In the genomic region with DNA sequence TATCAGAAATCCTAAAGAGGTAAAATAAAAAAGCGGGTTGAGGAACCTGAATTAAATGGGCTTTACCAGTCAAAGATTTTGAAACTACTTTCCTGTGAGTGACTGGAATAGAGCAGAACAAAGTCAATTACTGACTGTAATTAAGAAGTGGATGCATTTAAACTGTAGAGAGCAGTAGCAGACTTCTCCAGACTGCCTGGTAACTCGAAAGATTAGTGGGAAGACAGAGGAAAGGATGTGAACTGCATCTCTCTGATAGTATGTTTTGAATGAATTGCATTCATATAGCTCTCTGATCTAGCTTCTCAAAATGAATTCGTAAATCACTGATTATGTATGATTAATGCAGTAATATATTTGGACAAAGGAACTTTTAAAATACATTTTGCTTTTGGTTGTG, we compare ENCODE assay signal across 13 cellular contexts.
DNase-seq lines count a peak whose midpoint lies in the region; ATAC-seq, FAIRE-seq and TF ChIP-seq lines count a peak whose summit lies in the region.
"Had no signal": no experiment of that assay in that cellular context is flagged by ENCODE, and none has a peak within 500 bp of the region (broad histone marks: within the 10 kb centered on the region; RNA-seq: fewer than 3 reads in every experiment).

No MANE protein-coding gene starts in this region.

- POLR2A ChIA-PET in WTC11 (lab: Charles Lee), result no interaction called here

- H3K4me1 ChIP-seq in left ventricle myocardium inferior (peaks cover 3% of the 10 kb centered on the region), upper lobe of right lung (no peaks in the 10 kb centered on the region)

- H3K9me3 Mint-ChIP-seq in WTC11, result no peaks in the 10 kb centered on the region
- H3K9me3 Mint-ChIP-seq: naive thymus-derived CD8-positive, alpha-beta T cell had no signal

- intact Hi-C loops in Right ventricle myocardium superior (cut with DNase I), result no loop called here
- intact Hi-C loops in cardiac septum (cut with DNase I), result no loop called here
- intact Hi-C loops in left ventricle myocardium inferior (cut with micrococcal nuclease), result no loop called here
- intact Hi-C loops in upper lobe of right lung (cut with DNase I), result no loop called here

- DNase-seq in Right ventricle myocardium superior (no peak), cardiac septum (ENCODE audit: low spot score) (no peak), WTC11 (ENCODE audit: low spot score) (no peak), left ventricle myocardium inferior (no peak), upper lobe of right lung (no peak), hippocampal formation (lab: John Stamatoyannopoulos, UW) (no peak), RCC 7860 (ENCODE audit: low spot score) (no peak), NCI-H2029 treated with DMSO at 0.1 percent for 48 hours (lab: John Stamatoyannopoulos, UW) (no peak)
- DNase-seq: effector memory CD4-positive, alpha-beta T cell; GF-D8; naive thymus-derived CD8-positive, alpha-beta T cell; NCI-H1436; T-helper 2 cell had no signal

- no peak for FAIRE-seq in RCC 7860 (lab: Jason Lieb, UNC)

- ATAC-seq in Right ventricle myocardium superior (ENCODE audit: poor library complexity) (peak; percentile 50), WTC11 (peak; percentile 28; the same call in 1 of the 2 replicates), upper lobe of right lung (peak; percentile 47)
- ATAC-seq: naive thymus-derived CD8-positive, alpha-beta T cell had no signal

- CTCF ChIA-PET in WTC11 (lab: Charles Lee), result no interaction called here

- H3K4me1 Mint-ChIP-seq in WTC11, result no peaks in the 10 kb centered on the region

- H3K4me3 Mint-ChIP-seq in WTC11, result no peak overlapping the region
- H3K4me3 Mint-ChIP-seq: naive thymus-derived CD8-positive, alpha-beta T cell had no signal

- H3K9me3 ChIP-seq in left ventricle myocardium inferior (replicated peaks), result no peaks in the 10 kb centered on the region
- H3K9me3 ChIP-seq in upper lobe of right lung, result no peaks in the 10 kb centered on the region

- no peaks in the 10 kb centered on the region for H3K36me3 Mint-ChIP-seq in WTC11

- H3K27ac ChIP-seq in left ventricle myocardium inferior (replicated peaks) (peak overlapping the region; percentile 61), upper lobe of right lung (no peak overlapping the region)

- no peaks in the 10 kb centered on the region for H3K27me3 Mint-ChIP-seq in WTC11 (ENCODE audit: low read depth)
- H3K27me3 Mint-ChIP-seq: naive thymus-derived CD8-positive, alpha-beta T cell had no signal

- H3K4me3 ChIP-seq in left ventricle myocardium inferior (no peak overlapping the region), upper lobe of right lung (no peak overlapping the region)

- no peak overlapping the region for H3K27ac Mint-ChIP-seq in WTC11

- TF ChIP-seq CTCF in WTC11 (IDR thresholded peaks at IDR 0.05), result no peak
- peak; percentile 45 for TF ChIP-seq CTCF in left ventricle myocardium inferior (IDR thresholded peaks at IDR 0.05; ENCODE audit: borderline replicate concordance)
- TF ChIP-seq CTCF in upper lobe of right lung (IDR thresholded peaks at IDR 0.05), result peak; percentile 25

- H3K36me3 ChIP-seq in left ventricle myocardium inferior, result no peaks in the 10 kb centered on the region
- H3K36me3 ChIP-seq in upper lobe of right lung, result no peaks in the 10 kb centered on the region

- H3K27me3 ChIP-seq in left ventricle myocardium inferior (ENCODE audit: low read depth), result no peaks in the 10 kb centered on the region
- H3K27me3 ChIP-seq in upper lobe of right lung, result no peaks in the 10 kb centered on the region

TF ChIP-seq in WTC11, 78 proteins besides CTCF, POLR2A, EP300 and RAD21:
- TF ChIP-seq HMGA2 (CRISPR knock-in tag; IDR thresholded peaks at IDR 0.05), result no peak
- TF ChIP-seq, protein P1, sequence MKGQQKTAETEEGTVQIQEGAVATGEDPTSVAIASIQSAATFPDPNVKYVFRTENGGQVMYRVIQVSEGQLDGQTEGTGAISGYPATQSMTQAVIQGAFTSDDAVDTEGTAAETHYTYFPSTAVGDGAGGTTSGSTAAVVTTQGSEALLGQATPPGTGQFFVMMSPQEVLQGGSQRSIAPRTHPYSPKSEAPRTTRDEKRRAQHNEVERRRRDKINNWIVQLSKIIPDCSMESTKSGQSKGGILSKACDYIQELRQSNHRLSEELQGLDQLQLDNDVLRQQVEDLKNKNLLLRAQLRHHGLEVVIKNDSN (CRISPR knock-in tag; IDR thresholded peaks at IDR 0.05), result no peak
- TF ChIP-seq, protein P2, sequence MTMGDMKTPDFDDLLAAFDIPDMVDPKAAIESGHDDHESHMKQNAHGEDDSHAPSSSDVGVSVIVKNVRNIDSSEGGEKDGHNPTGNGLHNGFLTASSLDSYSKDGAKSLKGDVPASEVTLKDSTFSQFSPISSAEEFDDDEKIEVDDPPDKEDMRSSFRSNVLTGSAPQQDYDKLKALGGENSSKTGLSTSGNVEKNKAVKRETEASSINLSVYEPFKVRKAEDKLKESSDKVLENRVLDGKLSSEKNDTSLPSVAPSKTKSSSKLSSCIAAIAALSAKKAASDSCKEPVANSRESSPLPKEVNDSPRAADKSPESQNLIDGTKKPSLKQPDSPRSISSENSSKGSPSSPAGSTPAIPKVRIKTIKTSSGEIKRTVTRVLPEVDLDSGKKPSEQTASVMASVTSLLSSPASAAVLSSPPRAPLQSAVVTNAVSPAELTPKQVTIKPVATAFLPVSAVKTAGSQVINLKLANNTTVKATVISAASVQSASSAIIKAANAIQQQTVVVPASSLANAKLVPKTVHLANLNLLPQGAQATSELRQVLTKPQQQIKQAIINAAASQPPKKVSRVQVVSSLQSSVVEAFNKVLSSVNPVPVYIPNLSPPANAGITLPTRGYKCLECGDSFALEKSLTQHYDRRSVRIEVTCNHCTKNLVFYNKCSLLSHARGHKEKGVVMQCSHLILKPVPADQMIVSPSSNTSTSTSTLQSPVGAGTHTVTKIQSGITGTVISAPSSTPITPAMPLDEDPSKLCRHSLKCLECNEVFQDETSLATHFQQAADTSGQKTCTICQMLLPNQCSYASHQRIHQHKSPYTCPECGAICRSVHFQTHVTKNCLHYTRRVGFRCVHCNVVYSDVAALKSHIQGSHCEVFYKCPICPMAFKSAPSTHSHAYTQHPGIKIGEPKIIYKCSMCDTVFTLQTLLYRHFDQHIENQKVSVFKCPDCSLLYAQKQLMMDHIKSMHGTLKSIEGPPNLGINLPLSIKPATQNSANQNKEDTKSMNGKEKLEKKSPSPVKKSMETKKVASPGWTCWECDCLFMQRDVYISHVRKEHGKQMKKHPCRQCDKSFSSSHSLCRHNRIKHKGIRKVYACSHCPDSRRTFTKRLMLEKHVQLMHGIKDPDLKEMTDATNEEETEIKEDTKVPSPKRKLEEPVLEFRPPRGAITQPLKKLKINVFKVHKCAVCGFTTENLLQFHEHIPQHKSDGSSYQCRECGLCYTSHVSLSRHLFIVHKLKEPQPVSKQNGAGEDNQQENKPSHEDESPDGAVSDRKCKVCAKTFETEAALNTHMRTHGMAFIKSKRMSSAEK (CRISPR knock-in tag; IDR thresholded peaks at IDR 0.05; ENCODE audit: borderline replicate concordance), result no peak
- TF ChIP-seq, protein P3, sequence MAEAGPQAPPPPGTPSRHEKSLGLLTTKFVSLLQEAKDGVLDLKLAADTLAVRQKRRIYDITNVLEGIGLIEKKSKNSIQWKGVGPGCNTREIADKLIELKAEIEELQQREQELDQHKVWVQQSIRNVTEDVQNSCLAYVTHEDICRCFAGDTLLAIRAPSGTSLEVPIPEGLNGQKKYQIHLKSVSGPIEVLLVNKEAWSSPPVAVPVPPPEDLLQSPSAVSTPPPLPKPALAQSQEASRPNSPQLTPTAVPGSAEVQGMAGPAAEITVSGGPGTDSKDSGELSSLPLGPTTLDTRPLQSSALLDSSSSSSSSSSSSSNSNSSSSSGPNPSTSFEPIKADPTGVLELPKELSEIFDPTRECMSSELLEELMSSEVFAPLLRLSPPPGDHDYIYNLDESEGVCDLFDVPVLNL (CRISPR knock-in tag; IDR thresholded peaks at IDR 0.05; ENCODE audit: borderline replicate concordance, low read depth), result no peak
- TF ChIP-seq, protein P4, sequence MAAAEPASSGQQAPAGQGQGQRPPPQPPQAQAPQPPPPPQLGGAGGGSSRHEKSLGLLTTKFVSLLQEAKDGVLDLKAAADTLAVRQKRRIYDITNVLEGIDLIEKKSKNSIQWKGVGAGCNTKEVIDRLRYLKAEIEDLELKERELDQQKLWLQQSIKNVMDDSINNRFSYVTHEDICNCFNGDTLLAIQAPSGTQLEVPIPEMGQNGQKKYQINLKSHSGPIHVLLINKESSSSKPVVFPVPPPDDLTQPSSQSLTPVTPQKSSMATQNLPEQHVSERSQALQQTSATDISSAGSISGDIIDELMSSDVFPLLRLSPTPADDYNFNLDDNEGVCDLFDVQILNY (CRISPR knock-in tag; IDR thresholded peaks at IDR 0.05), result no peak
TF ChIP-seq in WTC11: peak in this region for 0.
